Comparison of ENCODE assay signal across 32 cellular contexts in the genomic region with DNA sequence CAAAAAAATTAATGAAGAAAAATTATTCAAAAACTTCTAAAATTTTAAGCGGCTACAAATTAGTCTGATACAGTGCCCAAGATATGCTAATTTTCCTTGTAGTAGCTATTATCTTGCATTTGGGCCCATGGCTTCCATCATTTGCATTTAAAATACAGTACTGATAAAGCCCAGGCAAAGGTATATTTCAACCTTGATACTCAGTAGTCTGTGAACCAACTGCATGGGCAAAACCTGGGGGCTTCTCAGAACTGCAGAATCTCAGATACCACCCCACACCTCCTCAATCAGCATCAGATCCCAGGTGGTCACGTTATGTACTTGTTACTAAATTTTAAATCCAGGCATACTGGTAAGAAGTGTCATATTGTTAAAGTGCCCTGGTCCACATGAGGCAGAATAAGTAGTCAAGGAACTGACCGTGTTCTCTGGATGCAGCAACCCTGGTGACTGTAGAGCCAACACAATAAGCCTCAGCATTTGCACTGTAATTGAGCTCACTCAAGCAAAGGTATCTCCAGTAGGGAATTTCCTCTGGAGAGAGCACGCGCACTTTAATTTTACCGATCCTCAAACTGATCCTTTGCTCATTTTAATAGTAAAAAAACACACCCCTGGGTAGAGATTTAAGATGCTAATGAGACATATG. TPM values are rescaled to one million over a fixed set of nuclear protein-coding genes. Genes with fewer than 3 reads are reported as not detected.
DNase-seq lines count a peak whose midpoint lies in the region; ATAC-seq, FAIRE-seq and TF ChIP-seq lines count a peak whose summit lies in the region.
"Had no signal": no experiment of that assay in that cellular context is flagged by ENCODE, and none has a peak within 500 bp of the region (broad histone marks: within the 10 kb centered on the region; RNA-seq: fewer than 3 reads in every experiment).

No MANE protein-coding gene starts in this region.

- H4K20me1 ChIP-seq in SK-N-SH (ENCODE audit: insufficient read depth) (no peaks in the 10 kb centered on the region), K562 (replicated peaks; ENCODE audit: control insufficient read depth, insufficient read depth, low read length) (no peaks in the 10 kb centered on the region)

- TF ChIP-seq CTCF in SK-N-SH (IDR thresholded peaks at IDR 0.05): no peak
- TF ChIP-seq CTCF in K562 (IDR thresholded peaks at IDR 0.05 in 2 of 3, conservative IDR thresholded peaks at IDR 0.05 in 1 of 3; ENCODE audit: insufficient read depth in 2 of 3, low read depth in 1 of 3, low read length in 3 of 3): no peak
- no peak for TF ChIP-seq CTCF in kidney epithelial cell (IDR thresholded peaks at IDR 0.05; ENCODE audit: insufficient read depth, low read length, poor library complexity, severe bottlenecking)

- no peak for TF ChIP-seq RAD21 in SK-N-SH (IDR thresholded peaks at IDR 0.05; ENCODE audit: low read length)
- TF ChIP-seq RAD21 in K562 (CRISPR knock-in tag; conservative IDR thresholded peaks at IDR 0.05 in 1 of 2, IDR thresholded peaks at IDR 0.05 in 1 of 2): no peak

- H3K9me3 ChIP-seq in SK-N-SH: no peaks in the 10 kb centered on the region
- H3K9me3 ChIP-seq in K562 (replicated peaks; ENCODE audit: control insufficient read depth, insufficient read depth, low read depth, low read length): 0 out of 2 replicates have a peak, but pooled peaks cover 3% of the 10 kb centered on the region
- H3K9me3 ChIP-seq in aorta (ENCODE audit: control insufficient read depth, low read length): no peaks in the 10 kb centered on the region
- H3K9me3 ChIP-seq: lower lobe of right lung, upper lobe of right lung had no signal

- in situ Hi-C loops in K562 (cut with MboI): no loop called here

- H3K4me1 ChIP-seq in SK-N-SH (ENCODE audit: control insufficient read depth in 1 of 2, insufficient read depth in 2 of 2, low read depth in 1 of 2, low read length in 1 of 2): peaks cover 0 to 10% of the 10 kb centered on the region in 2 experiments; a peak in 2 of 4 replicates
- no peaks in the 10 kb centered on the region for H3K4me1 ChIP-seq in K562 (replicated peaks in 1 of 2; ENCODE audit: control insufficient read depth in 2 of 2, insufficient read depth in 2 of 2, low read length in 2 of 2)
- H3K4me1 ChIP-seq in aorta (ENCODE audit: control insufficient read depth in 1 of 2, insufficient read depth in 2 of 2, low read length in 2 of 2): peaks cover 11 to 28% of the 10 kb centered on the region in 2 donors
- H3K4me1 ChIP-seq: lower lobe of right lung, upper lobe of right lung had no signal

- TF ChIP-seq EP300 in SK-N-SH (IDR thresholded peaks at IDR 0.05; ENCODE audit: borderline replicate concordance in 1 of 2, low read depth in 1 of 2, low read length in 1 of 2): no peak
- no peak for TF ChIP-seq EP300 in K562 (IDR thresholded peaks at IDR 0.05; ENCODE audit: low read length)

- FAIRE-seq in K562 (lab: Jason Lieb, UNC): peak; percentile 29
- FAIRE-seq: GM12892 had no signal

- no peaks in the 10 kb centered on the region for H3K79me2 ChIP-seq in SK-N-SH (ENCODE audit: insufficient read depth)
- no peaks in the 10 kb centered on the region for H3K79me2 ChIP-seq in K562 (ENCODE audit: control insufficient read depth, insufficient read depth, low read length)

- no peaks in the 10 kb centered on the region for H3K9me2 ChIP-seq in SK-N-SH

- no TSS peak for BruUV-seq in K562 (replicated peaks; lab: Mats Ljungman, UMichigan)

- H3K9ac ChIP-seq in SK-N-SH (no peak overlapping the region), K562 (ENCODE audit: insufficient read depth in 1 of 2, low read depth in 2 of 2, low read length in 2 of 2) (no peak overlapping the region)

- H3K9me1 ChIP-seq in K562 (ENCODE audit: control insufficient read depth, insufficient read depth, low read length): no peaks in the 10 kb centered on the region

- POLR2A ChIA-PET in SK-N-SH (lab: Yijun Ruan, JAX): no interaction called here
- POLR2A ChIA-PET in K562 (lab: Yijun Ruan, JAX): no interaction called here

- H3K4me2 ChIP-seq in SK-N-SH (0 out of 2 replicates have a peak overlapping the region, but pooled peaks have one; percentile 32), K562 (ENCODE audit: insufficient read depth, low read length) (no peak overlapping the region)

- intact Hi-C loops in K562 (cut with micrococcal nuclease): no loop called here
- intact Hi-C loops in aorta (cut with DNase I): loop anchor here (2.0 to 5.0 kb wide), 3 partner anchors 28 to 137 kb away; no protein-coding TSS in a partner anchor

- 90% methylated on average over 6 of the region's 6 CpGs for WGBS in SK-N-SH (ENCODE audit: low lambda C conversion rate)
- 27% methylated on average over 6 of the region's 6 CpGs for WGBS in K562 (ENCODE audit: insufficient coverage, low coverage, missing lambda C conversion rate)
- WGBS in aorta, 2 donors: 73 to 78% methylated on average over 6 of the region's 6 CpGs

- no peak for TF ChIP-seq POLR2A in K562 (conservative IDR thresholded peaks at IDR 0.05)

- peaks cover 17% of the 10 kb centered on the region for H3F3A ChIP-seq in SK-N-SH (replicated peaks; ENCODE audit: insufficient read depth)

- no peaks in the 10 kb centered on the region for H3K36me3 ChIP-seq in SK-N-SH (replicated peaks in 1 of 2; ENCODE audit: control insufficient read depth in 1 of 2, insufficient read depth in 2 of 2, low read length in 1 of 2)
- H3K36me3 ChIP-seq in K562 (ENCODE audit: control insufficient read depth, insufficient read depth, low read length): no peaks in the 10 kb centered on the region
- H3K36me3 ChIP-seq in kidney epithelial cell (ENCODE audit: control insufficient read depth, insufficient read depth, low read length): no peaks in the 10 kb centered on the region
- no peaks in the 10 kb centered on the region for H3K36me3 ChIP-seq in aorta (ENCODE audit: control insufficient read depth in 1 of 2, insufficient read depth in 2 of 2, low read length in 1 of 2)
- H3K36me3 ChIP-seq: cardiac muscle cell, heart left ventricle, lower lobe of right lung, upper lobe of right lung had no signal

- no peak for ATAC-seq in SK-N-SH treated with all-trans-retinoic acid at 6 μM for 48 hours
- no peak for ATAC-seq in K562
- ATAC-seq in aorta (ENCODE audit: low FRiP score): peak; percentile 59
- no peak for ATAC-seq in GM19452 (IDR thresholded peaks at IDR 0.05; ENCODE audit: unreplicated experiment)
- ATAC-seq: activated naive CD4-positive, alpha-beta T cell treated with anti-CD3 and anti-CD28 coated beads, Interleukin-2, amount 50 U/mL, for 72 hours; esophagus mucosa; lower lobe of right lung; naive thymus-derived CD8-positive, alpha-beta T cell; upper lobe of right lung had no signal

- H3K27me3 ChIP-seq in SK-N-SH (ENCODE audit: insufficient read depth) (no peaks in the 10 kb centered on the region), K562 (ENCODE audit: control insufficient read depth in 2 of 2, insufficient read depth in 2 of 2, low read length in 2 of 2) (no peaks in the 10 kb centered on the region), kidney epithelial cell (ENCODE audit: control insufficient read depth, insufficient read depth, low read length) (no peaks in the 10 kb centered on the region), aorta (ENCODE audit: control insufficient read depth in 1 of 2, insufficient read depth in 2 of 2, low read length in 1 of 2) (no peaks in the 10 kb centered on the region)
- H3K27me3 ChIP-seq: cardiac muscle cell, heart left ventricle, upper lobe of right lung had no signal

- H2AFZ ChIP-seq in SK-N-SH (ENCODE audit: low read depth): no peak overlapping the region
- no peak overlapping the region for H2AFZ ChIP-seq in K562 (ENCODE audit: low read depth, low read length)

- no peak for DNase-seq in SK-N-SH
- no peak for DNase-seq in K562 (ENCODE audit: extremely low read depth in 1 of 4, low spot score in 3 of 4)
- DNase-seq in kidney epithelial cell (ENCODE audit: low read depth): peak; percentile 32
- DNase-seq in aorta: no peak
- DNase-seq in cerebellar nuclear complex (lab: John Stamatoyannopoulos, UW): no peak
- DNase-seq in nucleus accumbens (lab: John Stamatoyannopoulos, UW): no peak
- DNase-seq: activated CD4-positive, alpha-beta memory T cell treated with anti-CD3 and anti-CD28 coated beads, Interleukin-2, amount 10 ng/mL, durations not matched to agents 7 days and 5 days; activated CD4-positive, alpha-beta T cell treated with anti-CD3 and anti-CD28 coated beads for 1 hour; activated effector memory CD4-positive, alpha-beta T cell treated with Interleukin-2 at 50 U/mL for 16 hours; amygdala; COR-L47; cortex of kidney; DMS53; heart left ventricle; lower lobe of right lung; naive thymus-derived CD8-positive, alpha-beta T cell; NCI-H146; NCI-H82; occipital lobe; RPMI8226; stimulated activated naive CD4-positive, alpha-beta T cell; upper lobe of right lung had no signal

- CTCF ChIA-PET in SK-N-SH (lab: Yijun Ruan, JAX) (no interaction called here), K562 (lab: Yijun Ruan, JAX; ENCODE audit: low intra/inter-chr PET ratio) (no interaction called here)

- peak overlapping the region in 1 of 2 experiments; percentile 92; a peak in 3 of 4 replicates for H3K27ac ChIP-seq in SK-N-SH (ENCODE audit: low read depth in 2 of 2, low read length in 1 of 2)
- H3K27ac ChIP-seq in K562 (ENCODE audit: extremely low read depth, low read depth, low read length): no peak overlapping the region
- H3K27ac ChIP-seq in aorta (ENCODE audit: low read depth in 1 of 2, low read length in 2 of 2): peak overlapping the region; percentile 14 to 73
- H3K27ac ChIP-seq: 22Rv1, C4-2B, cardiac muscle cell, lower lobe of right lung, upper lobe of right lung had no signal

- H3K4me3 ChIP-seq in SK-N-SH (ENCODE audit: low read depth in 2 of 2, low read length in 1 of 2) (no peak overlapping the region), K562 (no peak overlapping the region), kidney epithelial cell (ENCODE audit: low read depth, low read length) (no peak overlapping the region), aorta (ENCODE audit: low read length in 2 of 2) (no peak overlapping the region)
- H3K4me3 ChIP-seq: cardiac muscle cell, heart left ventricle, lower lobe of right lung, upper lobe of right lung had no signal

RNA-seq across cellular contexts. Expression of a gene that starts 31.9 kb away (rescaled TPM):
- polyA plus RNA-seq in SK-N-SH (2012; rRNA removed) (1.3 and 1.8 TPM in 2 replicates), K562 (2011; rRNA removed) (0.12 and 0.14 TPM in 2 replicates), K562 (2014; fragmentation: Illumina TruSeq; extraction: Trizol) (0.27 and 0.64 TPM in 2 replicates), K562 (2014; fragmentation: Nextera tagmentation; extraction: Ambion mirVana) (under 1 TPM; 0.45 to 0.80 TPM), K562 (2014; rRNA removed) (1.6 and 1.7 TPM in 2 replicates), aorta (10 to 100 TPM; 12.1 to 13.9 TPM)
- polyA plus RNA-seq in SK-N-SH (2012; cell fraction: cytosol; rRNA removed): 1.2 and 1.4 TPM in 2 replicates
- 0.38 and 0.74 TPM in 2 replicates for polyA plus RNA-seq in SK-N-SH (2012; cell fraction: nucleus; rRNA removed)
- not detected in 2 replicates for total RNA-seq in K562 (2011; cell fraction: chromatin; rRNA removed; ENCODE audit: low replicate concordance)
- total RNA-seq in K562 (2011; cell fraction: nucleolus; rRNA removed): not detected in 2 replicates
- total RNA-seq in K562 (2011; cell fraction: nucleoplasm; rRNA removed): not detected in 2 replicates
- total RNA-seq in K562 (2014; rRNA removed) (0.24 and 1.7 TPM in 2 replicates), K562 (2014; rRNA removed; fragmentation: Illumina TruSeq; extraction: Trizol) (0.48 and 0.51 TPM in 2 replicates), K562 (2015; rRNA removed; fragmentation: Illumina TruSeq; extraction: Trizol) (0.33 and 1.3 TPM in 2 replicates), K562 (2021) (0.66 and 0.74 TPM in 2 replicates), kidney epithelial cell (not detected in 2 replicates), aorta (100 to 1,000 TPM; 108 to 118 TPM)
- under 0.01 TPM in 1 of 2 replicates, not detected in the other for polyA plus RNA-seq in K562 (2011; cell fraction: cytosol; rRNA removed)
- 0.04 TPM in 1 of 2 replicates, not detected in the other for polyA plus RNA-seq in K562 (2011; cell fraction: nucleus; rRNA removed)
- polyA plus RNA-seq in K562 (2012): 0.30 and 0.66 TPM in 2 replicates
- polyA minus RNA-seq in K562 (2011; rRNA and poly(A)+ RNA removed): under 0.01 TPM in 1 of 2 replicates, not detected in the other
- polyA minus RNA-seq in K562 (2011; cell fraction: cytosol; rRNA and poly(A)+ RNA removed): not detected in 2 replicates
- polyA minus RNA-seq in K562 (2011; cell fraction: nucleus; rRNA and poly(A)+ RNA removed): not detected in 2 replicates
- total RNA-seq: activated CD4-positive, alpha-beta memory T cell treated with anti-CD3 and anti-CD28 coated beads, Interleukin-2, amount 10 ng/mL, durations not matched to agents 7 days and 5 days; activated naive CD4-positive, alpha-beta T cell treated with anti-CD3 and anti-CD28 coated beads, Interleukin-2, amount 50 U/mL, for 72 hours; naive thymus-derived CD8-positive, alpha-beta T cell; SK-MEL-5; T-helper 1 cell treated with Interleukin-12 subunit alpha and Interleukin-12 subunit beta and Interleukin-4 antibody, amounts not matched to agents 30 ng/mL and 1 ng/mL, for 36 hours had no signal
- polyA plus RNA-seq: naive thymus-derived CD8-positive, alpha-beta T cell had no signal

Comparison
In these comparisons a context has a peak if more than half of its experiments do, and no peak if none do; other contexts are left out.
1. RNA of a gene that starts 31.9 kb away (total RNA-seq): 108 to 118 TPM in aorta; 0.24 to 1.7 TPM in K562 and not detected in kidney epithelial cell; every median in the first group is over 10 times any median in the second.